9 cellular contexts compared by ENCODE assay signal in genomic region chr1:27719286-27720251, GRCh38. TPM values are rescaled to one million over a fixed set of nuclear protein-coding genes. Genes with fewer than 3 reads are reported as not detected.
DNase-seq lines count a peak whose midpoint lies in the region; ATAC-seq and TF ChIP-seq lines count a peak whose summit lies in the region.
"Had no signal": no experiment of that assay in that cellular context is flagged by ENCODE, and none has a peak within 500 bp of the region (broad histone marks: within the 10 kb centered on the region; RNA-seq: fewer than 3 reads in every experiment).

No MANE protein-coding gene starts in this region.

- CTCF ChIA-PET in CD4-positive, alpha-beta memory T cell (lab: Charles Lee; ENCODE audit: partially characterized antibody), result interaction anchor here (0.8 to 1.2 kb wide), 2 partner anchors 47 to 50 kb away, joined by 3 to 5 read pairs; partner anchors contain the start of gene IFI6
- CTCF ChIA-PET in activated naive CD4-positive, alpha-beta T cell treated with anti-CD3 and anti-CD28 coated beads, Interleukin-2, amount 10 ng/mL, durations not matched to agents 7 days and 5 days (lab: Charles Lee), result interaction anchor here (1.1 to 2.2 kb wide), 5 partner anchors 8 to 57 kb away, joined by 3 to 11 read pairs (median 5); partner anchors contain the start of gene IFI6

- peaks cover 0 to 3% of the 10 kb centered on the region in 2 donors for H3K9me3 ChIP-seq in CD4-positive, alpha-beta memory T cell (ENCODE audit: control insufficient read depth in 1 of 2, low read length in 2 of 2)
- peaks cover 9% of the 10 kb centered on the region for H3K9me3 ChIP-seq in adipocyte (ENCODE audit: control insufficient read depth, low read length)

- H3K27ac Mint-ChIP-seq in CD4-positive, alpha-beta memory T cell, result peak overlapping the region in 2 of 7 donors; percentile 38 to 43
- H3K27ac Mint-ChIP-seq in mesothelial cell of epicardium, result peak overlapping the region; percentile 7
- H3K27ac Mint-ChIP-seq in activated naive CD4-positive, alpha-beta T cell treated with anti-CD3 and anti-CD28 coated beads, Interleukin-2, amount 10 ng/mL, durations not matched to agents 7 days and 5 days, result no peak overlapping the region

- POLR2A ChIA-PET in CD4-positive, alpha-beta memory T cell (lab: Charles Lee; ENCODE audit: partially characterized antibody), result no interaction called here

- no peak overlapping the region for H3K27ac ChIP-seq in CD4-positive, alpha-beta memory T cell (ENCODE audit: low read depth, low read length)

- peaks cover 0 to 13% (median 10%) of the 10 kb centered on the region in 8 donors for H3K9me3 Mint-ChIP-seq in CD4-positive, alpha-beta memory T cell
- H3K9me3 Mint-ChIP-seq in mesothelial cell of epicardium, result peaks cover 6% of the 10 kb centered on the region
- H3K9me3 Mint-ChIP-seq in activated naive CD4-positive, alpha-beta T cell treated with anti-CD3 and anti-CD28 coated beads, Interleukin-2, amount 10 ng/mL, durations not matched to agents 7 days and 5 days, result peaks cover 10% of the 10 kb centered on the region

- H3K9ac ChIP-seq in adipocyte (ENCODE audit: low read length), result no peak overlapping the region

- no peak overlapping the region for H3K4me3 Mint-ChIP-seq in CD4-positive, alpha-beta memory T cell
- H3K4me3 Mint-ChIP-seq in mesothelial cell of epicardium, result no peak overlapping the region
- H3K4me3 Mint-ChIP-seq in activated naive CD4-positive, alpha-beta T cell treated with anti-CD3 and anti-CD28 coated beads, Interleukin-2, amount 10 ng/mL, durations not matched to agents 7 days and 5 days, result no peak overlapping the region

- DNase-seq in CD4-positive, alpha-beta memory T cell, result peak in 3 of 5 donors; percentile 7 to 19 (median 11)
- peak; percentile 28 for DNase-seq in Jurkat, Clone E6-1 (ENCODE audit: low read depth, low spot score)
- DNase-seq in adipocyte (ENCODE audit: low read depth) (peak; percentile 48), mesothelial cell of epicardium (ENCODE audit: low spot score in 2 of 2, unreplicated experiment in 2 of 2) (no peak)
- no peak for DNase-seq in activated naive CD4-positive, alpha-beta T cell treated with anti-CD3 and anti-CD28 coated beads, Interleukin-2, amount 10 ng/mL, durations not matched to agents 7 days and 5 days
- DNase-seq: NCI-H526 treated with DMSO at 0.1 percent for 48 hours had no signal

- ATAC-seq in HG03354 (IDR thresholded peaks at IDR 0.05; ENCODE audit: poor library complexity, severe bottlenecking, unreplicated experiment) (no peak), HG02870 (IDR thresholded peaks at IDR 0.05; ENCODE audit: unreplicated experiment) (no peak), GM21723 (IDR thresholded peaks at IDR 0.05; ENCODE audit: unreplicated experiment) (no peak)

- peaks cover 0 to 2% (median 0%) of the 10 kb centered on the region in 4 donors for H3K4me1 Mint-ChIP-seq in CD4-positive, alpha-beta memory T cell
- H3K4me1 Mint-ChIP-seq in mesothelial cell of epicardium, result peaks cover 8% of the 10 kb centered on the region
- peaks cover 2% of the 10 kb centered on the region for H3K4me1 Mint-ChIP-seq in activated naive CD4-positive, alpha-beta T cell treated with anti-CD3 and anti-CD28 coated beads, Interleukin-2, amount 10 ng/mL, durations not matched to agents 7 days and 5 days

- H3K27me3 Mint-ChIP-seq in CD4-positive, alpha-beta memory T cell, result peaks cover 18 to 20% of the 10 kb centered on the region in 2 donors
- H3K27me3 Mint-ChIP-seq in mesothelial cell of epicardium (ENCODE audit: low read depth), result no peaks in the 10 kb centered on the region
- H3K27me3 Mint-ChIP-seq in activated naive CD4-positive, alpha-beta T cell treated with anti-CD3 and anti-CD28 coated beads, Interleukin-2, amount 10 ng/mL, durations not matched to agents 7 days and 5 days, result peaks cover 47% of the 10 kb centered on the region

- intact Hi-C loops in CD4-positive, alpha-beta memory T cell (cut with micrococcal nuclease), result loop anchor here (1.0 kb wide), 1 partner anchor 50 kb away; no protein-coding TSS in a partner anchor

- H3K4me1 ChIP-seq in CD4-positive, alpha-beta memory T cell (ENCODE audit: insufficient read depth, low read length), result no peaks in the 10 kb centered on the region
- peaks cover 2% of the 10 kb centered on the region for H3K4me1 ChIP-seq in adipocyte (ENCODE audit: control insufficient read depth, insufficient read depth, low read length)

- no peak overlapping the region for H3K4me3 ChIP-seq in CD4-positive, alpha-beta memory T cell (ENCODE audit: low read length in 2 of 2)
- H3K4me3 ChIP-seq in Jurkat, Clone E6-1 (ENCODE audit: low read length), result no peak overlapping the region
- H3K4me3 ChIP-seq in adipocyte (ENCODE audit: low read length), result no peak overlapping the region

- no peaks in the 10 kb centered on the region for H3K27me3 ChIP-seq in CD4-positive, alpha-beta memory T cell (ENCODE audit: insufficient read depth, low read length)
- H3K27me3 ChIP-seq in adipocyte (replicated peaks; ENCODE audit: control insufficient read depth, insufficient read depth, low read length), result peaks cover 14% of the 10 kb centered on the region

- peak; percentile 20 for TF ChIP-seq CTCF in mesothelial cell of epicardium (IDR thresholded peaks at IDR 0.05; ENCODE audit: unreplicated experiment)

- H3K36me3 Mint-ChIP-seq in CD4-positive, alpha-beta memory T cell, result peaks cover 0 to 4% of the 10 kb centered on the region in 2 donors
- H3K36me3 Mint-ChIP-seq in mesothelial cell of epicardium, result peaks cover 3% of the 10 kb centered on the region
- peaks cover 2% of the 10 kb centered on the region for H3K36me3 Mint-ChIP-seq in activated naive CD4-positive, alpha-beta T cell treated with anti-CD3 and anti-CD28 coated beads, Interleukin-2, amount 10 ng/mL, durations not matched to agents 7 days and 5 days

- H3K36me3 ChIP-seq in CD4-positive, alpha-beta memory T cell (ENCODE audit: insufficient read depth, low read length), result no peaks in the 10 kb centered on the region
- no peaks in the 10 kb centered on the region for H3K36me3 ChIP-seq in adipocyte (ENCODE audit: control insufficient read depth, insufficient read depth, low read length, severe bottlenecking)

RNA-seq across cellular contexts. Expression of gene FAM76A, which starts 6.2 kb away (rescaled TPM):
- total RNA-seq in CD4-positive, alpha-beta memory T cell, result 10 to 100 TPM; 22.8 to 26.0 TPM
- polyA plus RNA-seq in CD4-positive, alpha-beta memory T cell, result 10 to 100 TPM in 1 of 2 donors, 1 to 10 TPM in 1; 3.1 to 10.3 TPM
- polyA plus RNA-seq in Jurkat, Clone E6-1 (2012; ENCODE audit: insufficient read depth, insufficient read length), result 13.6 TPM
- 12.0 to 12.4 TPM (median 12.4 TPM) in 3 replicates for total RNA-seq in mesothelial cell of epicardium

RNA-seq across cellular contexts. Expression of gene IFI6, which starts 47.6 kb away (rescaled TPM):
- total RNA-seq in CD4-positive, alpha-beta memory T cell, result 10 to 100 TPM; 23.0 to 24.9 TPM
- 100 to 1,000 TPM in 1 of 2 donors, 10 to 100 TPM in 1; 61.6 to 139 TPM for polyA plus RNA-seq in CD4-positive, alpha-beta memory T cell
- polyA plus RNA-seq in Jurkat, Clone E6-1 (2012; ENCODE audit: insufficient read depth, insufficient read length), result 46.7 TPM
- total RNA-seq in mesothelial cell of epicardium, result 419 to 500 TPM (median 425 TPM) in 3 replicates

RNA-seq across cellular contexts. Expression of gene STX12, which starts 53.5 kb away (rescaled TPM):
- total RNA-seq in CD4-positive, alpha-beta memory T cell, result 10 to 100 TPM; 25.2 to 27.5 TPM
- polyA plus RNA-seq in CD4-positive, alpha-beta memory T cell, result 10 to 100 TPM; 13.7 to 17.8 TPM
- 23.1 TPM for polyA plus RNA-seq in Jurkat, Clone E6-1 (2012; ENCODE audit: insufficient read depth, insufficient read length)
- 25.0 to 26.8 TPM (median 26.1 TPM) in 3 replicates for total RNA-seq in mesothelial cell of epicardium

Comparison
In these comparisons a context has a peak if more than half of its experiments do, and no peak if none do; other contexts are left out.
1. DNase-seq: peak in CD4-positive, alpha-beta memory T cell (3 of 5), Jurkat, Clone E6-1 (single experiment) and adipocyte (single experiment); none in mesothelial cell of epicardium (0 of 2) and activated naive CD4-positive, alpha-beta T cell treated with anti-CD3 and anti-CD28 coated beads, Interleukin-2, amount 10 ng/mL, durations not matched to agents 7 days and 5 days (single experiment).
2. RNA of gene IFI6, which starts 47.6 kb away (total RNA-seq): 419 to 500 TPM in mesothelial cell of epicardium; 23.0 to 24.9 TPM in CD4-positive, alpha-beta memory T cell; every median in the first group is over 10 times any median in the second.